In the genomic region with DNA sequence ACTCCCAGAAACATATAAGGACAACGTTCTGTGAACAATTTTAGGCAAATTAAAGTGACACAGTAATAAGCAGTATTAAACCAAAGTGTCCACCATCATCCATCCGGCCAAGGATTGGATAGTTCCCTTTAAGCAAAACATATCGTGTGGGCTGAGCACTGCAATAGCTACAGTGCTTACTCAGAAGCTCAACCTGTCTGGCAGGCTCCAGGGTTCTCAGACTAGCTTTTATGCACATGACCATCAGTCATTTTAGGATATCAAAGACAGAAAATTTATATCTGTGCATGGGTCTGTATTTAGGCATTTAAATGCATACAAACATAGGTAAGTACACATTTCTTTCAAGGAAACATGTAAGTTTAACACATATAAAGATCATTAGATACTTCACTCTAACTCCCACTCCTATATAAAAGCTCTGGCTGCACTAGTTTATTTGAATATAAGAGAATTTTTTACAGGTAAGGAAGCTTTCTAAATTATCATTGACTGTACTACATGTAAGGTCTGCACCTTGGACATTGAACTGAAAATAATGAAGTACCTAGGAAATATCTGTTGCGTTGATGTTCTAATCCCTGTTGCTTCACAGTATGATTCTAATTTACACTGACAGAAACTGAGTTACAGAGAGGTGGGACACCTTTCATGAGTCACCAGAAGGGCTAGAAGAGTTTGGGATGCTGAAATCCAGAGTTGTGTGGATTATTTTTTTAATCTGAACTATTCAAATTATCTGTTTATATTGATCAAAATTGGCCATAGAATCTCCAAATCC, we compare ENCODE assay signal across 16 cellular contexts.
"Had no signal": no experiment of that assay in that cellular context is flagged by ENCODE, and none has a peak within 500 bp of the region (broad histone marks: within the 10 kb centered on the region; RNA-seq: fewer than 3 reads in every experiment).

No MANE protein-coding gene starts in this region.

- ATAC-seq: activated naive CD4-positive, alpha-beta T cell treated with anti-CD3 and anti-CD28 coated beads, Interleukin-2, amount 50 U/mL, for 72 hours; gastrocnemius medialis; mucosa of descending colon; natural killer cell; SK-N-SH treated with all-trans-retinoic acid at 6 μM for 48 hours; stimulated activated naive CD8-positive, alpha-beta T cell treated with anti-CD3 and anti-CD28 coated beads, Interleukin-15, Interleukin-2, amounts not matched to agents 100 U/mL and 50 U/mL, for 24 hours had no signal

- H3K27ac Mint-ChIP-seq: activated naive CD4-positive, alpha-beta T cell treated with anti-CD3 and anti-CD28 coated beads, Interleukin-2, amount 50 U/mL, for 72 hours; progenitor cell of endocrine pancreas; T-helper 1 cell treated with Interleukin-12 subunit alpha and Interleukin-12 subunit beta and Interleukin-4 antibody, amounts not matched to agents 30 μg/mL and 1 μg/mL, for 36 hours had no signal

- H3K9me3 Mint-ChIP-seq: activated naive CD4-positive, alpha-beta T cell treated with anti-CD3 and anti-CD28 coated beads, Interleukin-2, amount 50 U/mL, for 72 hours; brain; natural killer cell; T-helper 1 cell treated with Interleukin-12 subunit alpha and Interleukin-12 subunit beta and Interleukin-4 antibody, amounts not matched to agents 30 μg/mL and 1 μg/mL, for 36 hours had no signal

- H3K36me3 ChIP-seq: gastrocnemius medialis, sigmoid colon had no signal

- H3K4me3 ChIP-seq: gastrocnemius medialis, mucosa of descending colon, sigmoid colon had no signal

- H3K27me3 Mint-ChIP-seq: brain had no signal

- H3K27ac ChIP-seq: gastrocnemius medialis, sigmoid colon had no signal

- DNase-seq: activated effector memory CD4-positive, alpha-beta T cell treated with Interleukin-2 at 50 U/mL for 16 hours; amygdala; gastrocnemius medialis; kidney glomerular epithelial cell; mucosa of descending colon; natural killer cell; occipital lobe; sigmoid colon; stimulated activated CD4-positive, alpha-beta T cell treated with anti-CD3 and anti-CD28 coated beads, Interleukin-4, amount 100 ng/mL, for 1 hour; stimulated activated CD8-positive, alpha-beta memory T cell treated with anti-CD3 and anti-CD28 coated beads, Interleukin-4, amount 100 ng/mL, for 48 hours; stimulated activated naive CD8-positive, alpha-beta T cell treated with anti-CD3 and anti-CD28 coated beads, Interleukin-15, Interleukin-2, amounts not matched to agents 100 U/mL and 50 U/mL, for 24 hours had no signal

- H3K27me3 ChIP-seq: gastrocnemius medialis, sigmoid colon had no signal

- H3K4me3 Mint-ChIP-seq: brain; natural killer cell; T-helper 1 cell treated with Interleukin-12 subunit alpha and Interleukin-12 subunit beta and Interleukin-4 antibody, amounts not matched to agents 30 μg/mL and 1 μg/mL, for 36 hours had no signal
